18 cellular contexts compared by ENCODE assay signal in the genomic region with DNA sequence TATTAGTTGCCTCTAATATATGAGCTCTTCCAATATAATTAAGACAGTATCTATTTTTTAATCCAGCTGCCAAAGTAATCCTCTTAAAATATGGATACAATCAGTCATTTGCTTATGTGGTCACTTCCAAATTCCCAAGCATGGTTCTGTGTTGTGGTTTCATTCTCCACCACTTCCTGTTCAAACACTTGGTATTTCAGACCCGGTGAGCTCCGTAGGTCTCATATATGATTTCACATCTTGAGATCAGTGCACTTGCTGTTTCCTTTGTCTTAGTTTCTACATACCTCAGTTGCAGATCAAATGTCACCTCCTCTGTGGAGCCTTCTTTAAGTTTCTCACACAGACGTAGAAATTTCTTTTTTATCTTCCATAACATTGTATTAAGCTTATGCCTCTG.
DNase-seq lines count a peak whose midpoint lies in the region; ATAC-seq, FAIRE-seq and TF ChIP-seq lines count a peak whose summit lies in the region.
"Had no signal": no experiment of that assay in that cellular context is flagged by ENCODE, and none has a peak within 500 bp of the region (broad histone marks: within the 10 kb centered on the region; RNA-seq: fewer than 3 reads in every experiment).

No MANE protein-coding gene starts in this region.

- H3K4me1 ChIP-seq in astrocyte (ENCODE audit: insufficient read depth, low read length) = peaks cover 6% of the 10 kb centered on the region
- H3K4me1 ChIP-seq: left ventricle myocardium inferior, neural progenitor cell, tibial artery had no signal

- in situ Hi-C loops in GM13977 (cut with MboI; ENCODE audit: low pct_unique_long_range_greater_than_20kb, low sequenced_read_pairs, unreplicated experiment) = no loop called here

- H4K20me1 ChIP-seq in astrocyte (ENCODE audit: insufficient read depth, low read length) = no peaks in the 10 kb centered on the region

- H3K4me3 ChIP-seq in Jurkat, Clone E6-1 (ENCODE audit: low read length) = no peak overlapping the region
- H3K4me3 ChIP-seq in astrocyte (ENCODE audit: insufficient read depth, low read depth, low read length) = no peak overlapping the region
- H3K4me3 ChIP-seq: left ventricle myocardium inferior, neural progenitor cell, smooth muscle cell, tibial artery had no signal

- no peak overlapping the region for H3K9ac ChIP-seq in astrocyte (ENCODE audit: low read length)
- H3K9ac ChIP-seq: neural progenitor cell had no signal

- H3K4me1 Mint-ChIP-seq in astrocyte (ENCODE audit: low read depth, unreplicated experiment) = peaks cover 11% of the 10 kb centered on the region

- H3K27me3 Mint-ChIP-seq in astrocyte (ENCODE audit: low read depth, unreplicated experiment) = no peaks in the 10 kb centered on the region

- no peak overlapping the region for H3K27ac Mint-ChIP-seq in astrocyte (ENCODE audit: unreplicated experiment)
- H3K27ac Mint-ChIP-seq: activated T-cell treated with anti-CD3 and anti-CD28 coated beads, Interleukin-2, amount 50 U/mL, for 72 hours; neural progenitor cell had no signal

- no peak for FAIRE-seq in astrocyte (lab: Jason Lieb, UNC)
- FAIRE-seq: endometrium had no signal

- no peaks in the 10 kb centered on the region for H3K9me3 Mint-ChIP-seq in astrocyte (ENCODE audit: unreplicated experiment)
- H3K9me3 Mint-ChIP-seq: activated T-cell treated with anti-CD3 and anti-CD28 coated beads, Interleukin-2, amount 50 U/mL, for 72 hours; neural progenitor cell had no signal

- no peaks in the 10 kb centered on the region for H3K36me3 ChIP-seq in astrocyte (ENCODE audit: insufficient read depth, low read length)
- H3K36me3 ChIP-seq: left ventricle myocardium inferior, neural progenitor cell, tibial artery had no signal

- H3K27me3 ChIP-seq in astrocyte (ENCODE audit: insufficient read depth, low read length) = no peaks in the 10 kb centered on the region
- H3K27me3 ChIP-seq: neural progenitor cell, tibial artery had no signal

- H3K9me3 ChIP-seq in astrocyte (ENCODE audit: insufficient read depth, low read depth, low read length) = no peaks in the 10 kb centered on the region
- H3K9me3 ChIP-seq: left ventricle myocardium inferior, tibial artery had no signal

- peak; percentile 18 for DNase-seq in NCI-H82 (lab: John Stamatoyannopoulos, UW)
- DNase-seq in NCI-H82 treated with DMSO at 0.1 percent for 48 hours (lab: John Stamatoyannopoulos, UW; ENCODE audit: unreplicated experiment) = no peak
- DNase-seq in Jurkat, Clone E6-1 (ENCODE audit: low read depth, low spot score) = peak; percentile 39
- peak; percentile 89 for DNase-seq in astrocyte (ENCODE audit: low read depth)
- DNase-seq in GM13977 (ENCODE audit: low spot score) = no peak
- no peak for DNase-seq in activated naive CD4-positive, alpha-beta T cell treated with Interleukin-2 at 50 U/mL for 16 hours
- DNase-seq: 8988T; activated CD4-positive, CD25-positive, alpha-beta regulatory T cell; activated T-cell treated with anti-CD3 and anti-CD28 coated beads, Interleukin-2, amount 50 U/mL, for 72 hours; left ventricle myocardium inferior; NCI-H1436; tibial artery had no signal

- no peaks in the 10 kb centered on the region for H3K36me3 Mint-ChIP-seq in astrocyte (ENCODE audit: low read depth, unreplicated experiment)
- H3K36me3 Mint-ChIP-seq: neural progenitor cell had no signal

- H3K4me3 Mint-ChIP-seq in astrocyte (ENCODE audit: unreplicated experiment) = no peak overlapping the region
- H3K4me3 Mint-ChIP-seq: activated T-cell treated with anti-CD3 and anti-CD28 coated beads, Interleukin-2, amount 50 U/mL, for 72 hours; neural progenitor cell had no signal

- no peak overlapping the region for H3K27ac ChIP-seq in astrocyte (ENCODE audit: low read depth, low read length)
- H3K27ac ChIP-seq: left ventricle myocardium inferior, neural progenitor cell, tibial artery had no signal

- H3K4me2 ChIP-seq in astrocyte (ENCODE audit: low read length) = peak overlapping the region; percentile 26
- H3K4me2 ChIP-seq: neural progenitor cell, smooth muscle cell had no signal

- no peak overlapping the region for H2AFZ ChIP-seq in astrocyte (ENCODE audit: low read depth, low read length)
- H2AFZ ChIP-seq: neural progenitor cell had no signal

- no peaks in the 10 kb centered on the region for H3K79me2 ChIP-seq in astrocyte (ENCODE audit: insufficient read depth, low read length)

- ATAC-seq in HG02840 (IDR thresholded peaks at IDR 0.05; ENCODE audit: low FRiP score, unreplicated experiment) (no peak), GM21515 (IDR thresholded peaks at IDR 0.05; ENCODE audit: unreplicated experiment) (no peak)
- ATAC-seq: activated T-cell treated with anti-CD3 and anti-CD28 coated beads, Interleukin-2, amount 50 U/mL, for 72 hours; SK-N-SH treated with all-trans-retinoic acid at 6 μM for 48 hours had no signal

- no peak for TF ChIP-seq CTCF in astrocyte (IDR thresholded peaks at IDR 0.05; ENCODE audit: insufficient read depth, low read depth, low read length)
- TF ChIP-seq CTCF in GM13977 (IDR thresholded peaks at IDR 0.05; ENCODE audit: extremely low read depth, insufficient read depth, missing control alignments) = no peak

Comparison
In these comparisons a context has a peak if more than half of its experiments do, and no peak if none do; other contexts are left out.
1. DNase-seq: peak in NCI-H82 (single experiment), Jurkat, Clone E6-1 (single experiment) and astrocyte (single experiment); none in NCI-H82 treated with DMSO at 0.1 percent for 48 hours (single experiment), GM13977 (single experiment) and activated naive CD4-positive, alpha-beta T cell treated with Interleukin-2 at 50 U/mL for 16 hours (single experiment).